ENCODE assay signal across 21 cellular contexts in genomic region chr6:43871284-43871683, GRCh38.
"Had no signal": no experiment of that assay in that cellular context is flagged by ENCODE, and none has a peak within 500 bp of the region (broad histone marks: within the 10 kb centered on the region; RNA-seq: fewer than 3 reads in every experiment).

No MANE protein-coding gene starts in this region.

- ATAC-seq: effector memory CD8-positive, alpha-beta T cell; left colon; natural killer cell; right lobe of liver; stimulated activated effector memory CD8-positive, alpha-beta T cell treated with anti-CD3 and anti-CD28 coated beads, Interleukin-12 subunit alpha, Interleukin-12 subunit beta, amount 100 ng/mL, for 72 hours had no signal

- FAIRE-seq: endometrium, frontal cortex, small intestine had no signal

- H3K4me3 ChIP-seq: coronary artery, lung, right lobe of liver, stomach, tibial artery had no signal

- H3K79me2 ChIP-seq: parathyroid adenoma had no signal

- H3K27ac ChIP-seq: coronary artery, neutrophil, parathyroid adenoma, right lobe of liver, stomach, tibial artery had no signal

- H3K9me3 ChIP-seq: neutrophil, right lobe of liver, stomach, tibial artery had no signal

- H2AFZ ChIP-seq: parathyroid adenoma had no signal

- H3K36me3 ChIP-seq: neutrophil, right lobe of liver, stomach, tibial artery had no signal

- DNase-seq: dermis blood vessel endothelial cell; effector memory CD8-positive, alpha-beta T cell; immature natural killer cell; islet precursor cell; kidney glomerular epithelial cell; left colon; natural killer cell; right lobe of liver; small intestine; stimulated activated CD4-positive, alpha-beta T cell treated with anti-CD3 and anti-CD28 coated beads, Interleukin-2, amount 100 ng/mL, for 24 hours; stimulated activated CD4-positive, alpha-beta T cell treated with anti-CD3 and anti-CD28 coated beads, Interleukin-4, amount 100 ng/mL, for 24 hours; stimulated activated naive CD4-positive, alpha-beta T cell treated with Interleukin-2 at 50 U/mL for 16 hours; stomach; tibial artery had no signal

- H3K9ac ChIP-seq: parathyroid adenoma had no signal

- H3K4me1 ChIP-seq: parathyroid adenoma, tibial artery had no signal

- H3K27me3 ChIP-seq: neutrophil, right lobe of liver, stomach had no signal
